Comparison of ENCODE assay signal across 8 cellular contexts in genomic region chr7:150323682-150324365, GRCh38. TPM values are rescaled to one million over a fixed set of nuclear protein-coding genes. Genes with fewer than 3 reads are reported as not detected.
DNase-seq lines count a peak whose midpoint lies in the region; ATAC-seq and TF ChIP-seq lines count a peak whose summit lies in the region.

No MANE protein-coding gene starts in this region.

- peaks cover 14% of the 10 kb centered on the region for H3F3A ChIP-seq in MM.1S (ENCODE audit: insufficient read depth, low read length)

- POLR2A ChIA-PET in A673 (lab: Charles Lee; ENCODE audit: low non-redundant PET) = no interaction called here

- ATAC-seq in GM19324 (IDR thresholded peaks at IDR 0.05; ENCODE audit: low FRiP score, unreplicated experiment) (peak; percentile 20), thoracic aorta (ENCODE audit: insufficient number of reproducible peaks, low FRiP score, low read depth) (no peak), HG03521 (IDR thresholded peaks at IDR 0.05; ENCODE audit: unreplicated experiment) (no peak)

- intact Hi-C loops in A673 (cut with micrococcal nuclease; ENCODE audit: unreplicated experiment) = no loop called here

- H3K79me2 ChIP-seq in MM.1S (ENCODE audit: low read length) = peaks cover 43% of the 10 kb centered on the region

- TSS peak; percentile 38 for BruUV-seq in A673 (replicated peaks; lab: Mats Ljungman, UMichigan)

- DNase-seq in A673 (ENCODE audit: low spot score) = peak; percentile 61
- peak; percentile 14 for DNase-seq in MM.1S
- DNase-seq in astrocyte of the cerebellum (ENCODE audit: low read depth) = no peak
- no peak for DNase-seq in kidney epithelial cell (ENCODE audit: low read depth)
- no peak for DNase-seq in thoracic aorta (ENCODE audit: low spot score)
- no peak for DNase-seq in activated effector memory CD4-positive, alpha-beta T cell treated with anti-CD3 and anti-CD28 coated beads, Interleukin-2, amount 50 U/mL, for 16 hours

- H4K20me1 ChIP-seq in MM.1S (ENCODE audit: insufficient read depth, low read length) = no peaks in the 10 kb centered on the region

- H3K9ac ChIP-seq in MM.1S (ENCODE audit: low read length) = peak overlapping the region; percentile 88

- peaks cover 28% of the 10 kb centered on the region for H3K36me3 ChIP-seq in A673 (ENCODE audit: insufficient read depth, low read length, poor library complexity, severe bottlenecking)
- H3K36me3 ChIP-seq in MM.1S (replicated peaks; ENCODE audit: insufficient read depth, low read length) = no peaks in the 10 kb centered on the region
- no peaks in the 10 kb centered on the region for H3K36me3 ChIP-seq in kidney epithelial cell (ENCODE audit: control insufficient read depth, insufficient read depth, low read length)
- no peaks in the 10 kb centered on the region for H3K36me3 ChIP-seq in thoracic aorta

- no peak for TF ChIP-seq CTCF in A673 (conservative IDR thresholded peaks at IDR 0.05; ENCODE audit: low read depth, low read length)
- TF ChIP-seq CTCF in MM.1S (IDR thresholded peaks at IDR 0.05; ENCODE audit: low read length) = no peak
- no peak for TF ChIP-seq CTCF in astrocyte of the cerebellum (IDR thresholded peaks at IDR 0.05; ENCODE audit: low read depth, low read length, missing control alignments)
- no peak for TF ChIP-seq CTCF in kidney epithelial cell (IDR thresholded peaks at IDR 0.05; ENCODE audit: insufficient read depth, low read length, poor library complexity, severe bottlenecking)
- no peak for TF ChIP-seq CTCF in thoracic aorta (IDR thresholded peaks at IDR 0.05)

- H3K27me3 ChIP-seq in A673 (replicated peaks; ENCODE audit: insufficient read depth, low read depth, low read length, poor library complexity) (no peaks in the 10 kb centered on the region), MM.1S (replicated peaks; ENCODE audit: insufficient read depth, low read length) (no peaks in the 10 kb centered on the region), kidney epithelial cell (ENCODE audit: control insufficient read depth, insufficient read depth, low read length) (no peaks in the 10 kb centered on the region), thoracic aorta (replicated peaks; ENCODE audit: insufficient read depth) (no peaks in the 10 kb centered on the region)

- in situ Hi-C loops in astrocyte of the cerebellum (cut with HindIII; ENCODE audit: low sequenced_read_pairs) = no loop called here

- H2AFZ ChIP-seq in MM.1S (ENCODE audit: low read length) = peak overlapping the region; percentile 64

- H3K9me2 ChIP-seq in MM.1S (replicated peaks; ENCODE audit: insufficient read depth, low read length) = no peaks in the 10 kb centered on the region

- H3K4me1 ChIP-seq in A673 (ENCODE audit: insufficient read depth, low read length, poor library complexity, severe bottlenecking) (peaks cover 11% of the 10 kb centered on the region), MM.1S (ENCODE audit: low read length) (peaks cover 30% of the 10 kb centered on the region), thoracic aorta (ENCODE audit: control insufficient read depth in 1 of 2, low read depth in 2 of 2) (peaks cover 0 to 24% of the 10 kb centered on the region in 2 donors)

- H3K4me2 ChIP-seq in MM.1S (ENCODE audit: low read depth, low read length) = peak overlapping the region; percentile 80

- H3K4me3 ChIP-seq in A673 (ENCODE audit: low read depth, low read length, poor library complexity, severe bottlenecking) (peak overlapping the region; percentile 87), MM.1S (ENCODE audit: low read length) (peak overlapping the region; percentile 78), astrocyte of the cerebellum (ENCODE audit: low read depth, low read length) (peak overlapping the region; percentile 44), kidney epithelial cell (ENCODE audit: low read depth, low read length) (peak overlapping the region; percentile 61), thoracic aorta (peak overlapping the region; percentile 80)

- no peaks in the 10 kb centered on the region for H3K9me3 ChIP-seq in A673 (ENCODE audit: low read depth, low read length, poor library complexity, severe bottlenecking)
- H3K9me3 ChIP-seq in MM.1S (replicated peaks; ENCODE audit: insufficient read depth, low read length) = no peaks in the 10 kb centered on the region
- no peaks in the 10 kb centered on the region for H3K9me3 ChIP-seq in thoracic aorta

- H3K27ac ChIP-seq in A673 (ENCODE audit: low read depth, low read length, poor library complexity, severe bottlenecking) = peak overlapping the region; percentile 91
- H3K27ac ChIP-seq in MM.1S (ENCODE audit: low read length) = peak overlapping the region; percentile 57; the same call in 1 of the 2 replicates
- H3K27ac ChIP-seq in thoracic aorta = peak overlapping the region in 1 of 2 donors; percentile 34

- CTCF ChIA-PET in A673 (lab: Charles Lee) = no interaction called here

RNA-seq across cellular contexts. Expression of gene ACTR3C, which starts 0.5 kb away (rescaled TPM):
- 4.5 TPM in 2 replicates for total RNA-seq in A673 (2021)
- total RNA-seq in kidney epithelial cell = 3.3 and 4.0 TPM in 2 replicates
- 1 to 10 TPM in 1 of 2 donors, under 1 TPM in 1; 0.14 to 6.4 TPM for total RNA-seq in thoracic aorta

RNA-seq across cellular contexts. Expression of gene LRRC61, which starts 0.7 kb away (rescaled TPM):
- total RNA-seq in A673 (2021) (48.1 and 48.5 TPM in 2 replicates), kidney epithelial cell (63.4 and 70.8 TPM in 2 replicates), thoracic aorta (10 to 100 TPM in 1 of 2 donors, 1 to 10 TPM in 1; 4.6 to 10.2 TPM)

RNA-seq across cellular contexts. Expression of gene RARRES2, which starts 17.6 kb away (rescaled TPM):
- total RNA-seq in A673 (2021) (not detected in 2 replicates), kidney epithelial cell (0.38 and 2.3 TPM in 2 replicates), thoracic aorta (100 to 1,000 TPM in 1 of 2 donors, 10 to 100 TPM in 1; 76.4 to 102 TPM)

RNA-seq across cellular contexts. Expression of gene REPIN1, which starts 44.8 kb away (rescaled TPM):
- 113 and 114 TPM in 2 replicates for total RNA-seq in A673 (2021)
- total RNA-seq in kidney epithelial cell = 144 and 150 TPM in 2 replicates
- 10 to 100 TPM; 80.0 to 82.3 TPM for total RNA-seq in thoracic aorta

RNA-seq across cellular contexts. Expression of gene ZNF775, which starts 55.3 kb away (rescaled TPM):
- total RNA-seq in A673 (2021) (12.1 and 14.3 TPM in 2 replicates), kidney epithelial cell (8.0 and 10.1 TPM in 2 replicates), thoracic aorta (10 to 100 TPM in 1 of 2 donors, 1 to 10 TPM in 1; 4.2 to 11.5 TPM)

Comparison
In these comparisons a context has a peak if more than half of its experiments do, and no peak if none do; other contexts are left out.
1. DNase-seq: peak in A673 (single experiment) and MM.1S (single experiment); none in astrocyte of the cerebellum (single experiment), kidney epithelial cell (single experiment), thoracic aorta (single experiment) and activated effector memory CD4-positive, alpha-beta T cell treated with anti-CD3 and anti-CD28 coated beads, Interleukin-2, amount 50 U/mL, for 16 hours (single experiment).
2. RNA of gene RARRES2, which starts 17.6 kb away (total RNA-seq): 76.4 to 102 TPM in thoracic aorta; 0.38 to 2.3 TPM in kidney epithelial cell and not detected in A673; every median in the first group is over 10 times any median in the second.
3. Peak in every context shown above with its lines, with median percentiles within 50 percentile points of each other: H3K4me3 ChIP-seq.